In genomic region chr4:42568610-42569207, GRCh38 we compare ENCODE assay signal across 8 cellular contexts.
DNase-seq lines count a peak whose midpoint lies in the region; ATAC-seq, FAIRE-seq and TF ChIP-seq lines count a peak whose summit lies in the region.

No MANE protein-coding gene starts in this region.

- H3K27me3 Mint-ChIP-seq in T-cell, result no peaks in the 10 kb centered on the region

- no peaks in the 10 kb centered on the region for H3K36me3 ChIP-seq in ascending aorta
- no peaks in the 10 kb centered on the region for H3K36me3 ChIP-seq in hepatocyte (replicated peaks; ENCODE audit: insufficient read depth, low read depth)
- no peaks in the 10 kb centered on the region for H3K36me3 ChIP-seq in small intestine (ENCODE audit: control insufficient read depth in 2 of 2, insufficient read depth in 2 of 2, low read length in 2 of 2)

- TF ChIP-seq CTCF in ascending aorta (IDR thresholded peaks at IDR 0.05) (peak; percentile 46 to 75 (median 62)), hepatocyte (IDR thresholded peaks at IDR 0.05; ENCODE audit: poor library complexity) (peak; percentile 82)

- no peaks in the 10 kb centered on the region for H3K9me2 ChIP-seq in hepatocyte (replicated peaks; ENCODE audit: insufficient read depth)

- POLR2A ChIA-PET in T-cell (lab: Charles Lee), result no interaction called here

- no peaks in the 10 kb centered on the region for H3K79me2 ChIP-seq in hepatocyte

- CTCF ChIA-PET in T-cell (lab: Charles Lee), result interaction anchor here (0.6 to 2.2 kb wide), 34 partner anchors 8 to 313 kb away, joined by 3 to 39 read pairs (median 4); partner anchors contain the start of gene ATP8A1 (in 1 of the 2)

- H3K4me3 ChIP-seq in ascending aorta (no peak overlapping the region), hepatocyte (no peak overlapping the region), small intestine (ENCODE audit: low read depth in 1 of 2, low read length in 2 of 2) (no peak overlapping the region)

- no peak overlapping the region for H3K27ac Mint-ChIP-seq in T-cell

- peaks cover 16% of the 10 kb centered on the region for H3K36me3 Mint-ChIP-seq in T-cell

- no peaks in the 10 kb centered on the region for H3K27me3 ChIP-seq in ascending aorta
- no peaks in the 10 kb centered on the region for H3K27me3 ChIP-seq in hepatocyte
- no peaks in the 10 kb centered on the region for H3K27me3 ChIP-seq in small intestine (ENCODE audit: control insufficient read depth in 2 of 2, insufficient read depth in 2 of 2, low read length in 2 of 2)

- ATAC-seq in HG02763 (IDR thresholded peaks at IDR 0.05; ENCODE audit: unreplicated experiment), result peak; percentile 85
- peak; percentile 75 to 95 (median 86) for ATAC-seq in T-cell (replicated peaks in 1 of 4)

- intact Hi-C loops in ascending aorta (cut with DNase I), result loop anchor here (5.0 kb wide), 1 partner anchor 184 kb away; no protein-coding TSS in a partner anchor

- H3K4me1 Mint-ChIP-seq in T-cell, result peaks cover 0 to 4% (median 0%) of the 10 kb centered on the region in 3 donors

- peaks cover 0 to 5% of the 10 kb centered on the region in 2 donors for H3K4me1 ChIP-seq in ascending aorta
- H3K4me1 ChIP-seq in hepatocyte (ENCODE audit: insufficient read depth), result no peaks in the 10 kb centered on the region
- H3K4me1 ChIP-seq in small intestine (ENCODE audit: control insufficient read depth in 2 of 2, insufficient read depth in 1 of 2, low read depth in 1 of 2, low read length in 1 of 2), result no peaks in the 10 kb centered on the region

- H3K27ac ChIP-seq in ascending aorta, result no peak overlapping the region
- no peak overlapping the region for H3K27ac ChIP-seq in hepatocyte
- no peak overlapping the region for H3K27ac ChIP-seq in small intestine (ENCODE audit: low read depth in 1 of 2, low read length in 1 of 2)

- H3K9me3 Mint-ChIP-seq in T-cell, result no peaks in the 10 kb centered on the region

- no peaks in the 10 kb centered on the region for H4K20me1 ChIP-seq in hepatocyte (ENCODE audit: insufficient read depth, poor library complexity, severe bottlenecking)

- no peak overlapping the region for H2AFZ ChIP-seq in hepatocyte

- H3K9me3 ChIP-seq in ascending aorta (no peaks in the 10 kb centered on the region), hepatocyte (ENCODE audit: low read depth) (no peaks in the 10 kb centered on the region), small intestine (ENCODE audit: control insufficient read depth, low read depth) (no peaks in the 10 kb centered on the region)

- H3K4me3 Mint-ChIP-seq in T-cell, result no peak overlapping the region

- no peak for FAIRE-seq in small intestine (lab: Jason Lieb, UNC)

- WGBS in hepatocyte (ENCODE audit: low lambda C conversion rate, missing lambda C conversion rate), result 10% methylated on average over 4 of the region's 4 CpGs
- 2 to 6% (median 5%) methylated on average over 4 of the region's 4 CpGs for WGBS in small intestine, 3 donors

- no peak overlapping the region for H3K4me2 ChIP-seq in hepatocyte

- peak; percentile 6 for DNase-seq in NK-92 treated with Interleukin-12 subunit alpha and Interleukin-12 subunit beta, amount 100 ng/mL, for 24 hours (lab: John Stamatoyannopoulos, UW)
- DNase-seq in NK-92 (lab: John Stamatoyannopoulos, UW; ENCODE audit: unreplicated experiment) (no peak), NCI-H1417 treated with DMSO at 0.1 percent for 48 hours (lab: John Stamatoyannopoulos, UW) (peak; percentile 47), T-cell (peak in 32 of 34 experiments; percentile 20 to 73 (median 54)), ascending aorta (ENCODE audit: low spot score in 2 of 2) (peak in 1 of 2 donors; percentile 71), hepatocyte (ENCODE audit: low spot score) (peak; percentile 86), small intestine (peak; percentile 82)
